8 cellular contexts compared by ENCODE assay signal in genomic region chr7:37195388-37195787, GRCh38.
"Had no signal": no experiment of that assay in that cellular context is flagged by ENCODE, and none has a peak within 500 bp of the region (broad histone marks: within the 10 kb centered on the region; RNA-seq: fewer than 3 reads in every experiment).

No MANE protein-coding gene starts in this region.

- H3K9me3 ChIP-seq: HAP-1 had no signal

- H3K27ac Mint-ChIP-seq: HFFc6 had no signal

- H3K4me3 Mint-ChIP-seq: HFFc6 had no signal

- DNase-seq: GM23248, GOT3, H7, HFFc6, IMR-90 had no signal

- H3K36me3 ChIP-seq: HAP-1 had no signal

- H3K4me1 ChIP-seq: HAP-1 had no signal

- H3K9me3 Mint-ChIP-seq: HFFc6 had no signal

- H3K4me3 ChIP-seq: GM23248, HAP-1, K562 had no signal

- ATAC-seq: HCT116, K562 had no signal

- H3K27ac ChIP-seq: GM23248 had no signal
